In genomic region chr5:69331528-69332445, GRCh38 we compare ENCODE assay signal across 8 cellular contexts. TPM values are rescaled to one million over a fixed set of nuclear protein-coding genes. Genes with fewer than 3 reads are reported as not detected.
DNase-seq lines count a peak whose midpoint lies in the region; ATAC-seq, FAIRE-seq and TF ChIP-seq lines count a peak whose summit lies in the region.

No MANE protein-coding gene starts in this region.

- TF ChIP-seq CTCF in C4-2B (conservative IDR thresholded peaks at IDR 0.05), result no peak
- TF ChIP-seq CTCF in ascending aorta (IDR thresholded peaks at IDR 0.05), result no peak
- TF ChIP-seq CTCF in HepG2 (CRISPR knock-in tag; IDR thresholded peaks at IDR 0.05), result no peak
- no peak for TF ChIP-seq CTCF in upper lobe of left lung (IDR thresholded peaks at IDR 0.05)

- no peaks in the 10 kb centered on the region for H4K20me1 ChIP-seq in HepG2 (ENCODE audit: insufficient read depth, low read length)

- ATAC-seq in HepG2, result peak; percentile 85
- peak in 1 of 2 donors; percentile 45 for ATAC-seq in upper lobe of left lung (ENCODE audit: low FRiP score in 2 of 2)

- H3K36me3 ChIP-seq in KOPT-K1 (ENCODE audit: insufficient read depth, low read length), result no peaks in the 10 kb centered on the region
- H3K36me3 ChIP-seq in ascending aorta, result no peaks in the 10 kb centered on the region
- H3K36me3 ChIP-seq in HepG2 (replicated peaks in 1 of 2; ENCODE audit: control insufficient read depth in 1 of 2, insufficient read depth in 2 of 2, low read length in 2 of 2), result no peaks in the 10 kb centered on the region
- H3K36me3 ChIP-seq in upper lobe of left lung, result no peaks in the 10 kb centered on the region

- TF ChIP-seq EP300 in HepG2 (IDR thresholded peaks at IDR 0.05; ENCODE audit: low read depth in 2 of 2, low read length in 2 of 2) (no peak), HepG2 (CRISPR knock-in tag; IDR thresholded peaks at IDR 0.05; ENCODE audit: borderline replicate concordance) (no peak), upper lobe of left lung (IDR thresholded peaks at IDR 0.05) (no peak)

- POLR2A ChIA-PET in HepG2 (lab: Yijun Ruan, JAX), result interaction anchor here (0.5 to 3.5 kb wide), 13 partner anchors 8 to 289 kb away, joined by 3 to 27 read pairs (median 3); partner anchors contain the start of gene SLC30A5

- H3K27me3 ChIP-seq in ascending aorta (no peaks in the 10 kb centered on the region), HepG2 (ENCODE audit: control insufficient read depth in 1 of 2, insufficient read depth in 2 of 2, low read length in 2 of 2) (no peaks in the 10 kb centered on the region), upper lobe of left lung (no peaks in the 10 kb centered on the region)

- CTCF ChIA-PET in HepG2 (lab: Yijun Ruan, JAX; ENCODE audit: low intra/inter-chr PET ratio, low total read pairs), result no interaction called here

- peak; percentile 70 for FAIRE-seq in HepG2 (lab: Jason Lieb, UNC)

- intact Hi-C loops in ascending aorta (cut with DNase I), result loop anchor here (1.0 to 10.0 kb wide), 6 partner anchors 37 to 237 kb away; partner anchors contain the start of genes AK6, CCNB1, CDK7 and CENPH
- intact Hi-C loops in HepG2 (cut with micrococcal nuclease; ENCODE audit: unreplicated experiment), result loop anchor here (5.0 kb wide), 2 partner anchors 164 to 289 kb away; partner anchors contain the start of gene CCNB1

- no peak for TF ChIP-seq RAD21 in HepG2 (CRISPR knock-in tag; IDR thresholded peaks at IDR 0.05)

- H3K4me1 ChIP-seq in ascending aorta (peaks cover 0 to 9% of the 10 kb centered on the region in 2 donors), HepG2 (ENCODE audit: insufficient read depth, low read length) (peaks cover 51% of the 10 kb centered on the region), upper lobe of left lung (peaks cover 8 to 18% (median 13%) of the 10 kb centered on the region in 4 donors)

- in situ Hi-C loops in HepG2 (cut with HindIII; ENCODE audit: extremely low pct_ligation_motif_present, low pct_unique_long_range_greater_than_20kb), result loop anchor here (10.0 kb wide), 2 partner anchors 57 to 237 kb away; partner anchors contain the start of gene SLC30A5

- H2AFZ ChIP-seq in HepG2 (ENCODE audit: low read length), result no peak overlapping the region

- H3K4me3 ChIP-seq in ascending aorta, result peak overlapping the region; percentile 71 to 80
- peak overlapping the region; percentile 69 to 85 (median 85) for H3K4me3 ChIP-seq in HepG2 (replicated peaks in 1 of 3; ENCODE audit: insufficient read depth in 1 of 3, low read depth in 2 of 3, low read length in 3 of 3)
- H3K4me3 ChIP-seq in upper lobe of left lung, result peak overlapping the region in 3 of 4 donors; percentile 54 to 64 (median 57)

- 21% methylated on average over 11 of the region's 11 CpGs for WGBS in HepG2 (ENCODE audit: low lambda C conversion rate)
- WGBS in upper lobe of left lung, 2 donors, result 45 to 68% methylated on average over 11 of the region's 11 CpGs

- peak; percentile 35 to 81; a peak in 2 of 4 replicates for TF ChIP-seq POLR2A in HepG2 (IDR thresholded peaks at IDR 0.05; ENCODE audit: insufficient read depth in 1 of 2, low read depth in 2 of 2, low read length in 2 of 2)
- TF ChIP-seq POLR2A in upper lobe of left lung (IDR thresholded peaks at IDR 0.05), result no peak

- peak overlapping the region; percentile 97 for H3K4me2 ChIP-seq in HepG2 (ENCODE audit: low read depth, low read length)

- H3K79me2 ChIP-seq in HepG2 (ENCODE audit: insufficient read depth, low read length), result no peaks in the 10 kb centered on the region

- H3K9me3 ChIP-seq in KOPT-K1 (ENCODE audit: insufficient read depth, low read length, poor library complexity, severe bottlenecking), result no peaks in the 10 kb centered on the region
- no peaks in the 10 kb centered on the region for H3K9me3 ChIP-seq in ascending aorta
- no peaks in the 10 kb centered on the region for H3K9me3 ChIP-seq in HepG2 (ENCODE audit: low read length)
- no peaks in the 10 kb centered on the region for H3K9me3 ChIP-seq in upper lobe of left lung

- BruUV-seq in HepG2 (replicated peaks; lab: Mats Ljungman, UMichigan), result TSS peak; percentile 93

- DNase-seq in ascending aorta (ENCODE audit: low spot score in 2 of 2) (no peak), HepG2 (ENCODE audit: low spot score) (peak; percentile 86), upper lobe of left lung (peak in 1 of 2 donors; percentile 59), middle frontal gyrus (ENCODE audit: extremely low spot score, low spot score) (no peak), NCI-H1092 treated with DMSO at 0.1 percent for 48 hours (lab: John Stamatoyannopoulos, UW) (no peak), GF-D8 (lab: John Stamatoyannopoulos, UW) (no peak)

- H3K9ac ChIP-seq in HepG2 (ENCODE audit: insufficient read depth, low read depth, low read length), result peak overlapping the region; percentile 84

- peak overlapping the region; percentile 93 for H3K27ac ChIP-seq in C4-2B
- peak overlapping the region; percentile 78 for H3K27ac ChIP-seq in KOPT-K1 (ENCODE audit: low read depth, low read length, poor library complexity, severe bottlenecking)
- H3K27ac ChIP-seq in ascending aorta, result peak overlapping the region; percentile 57 to 68
- peak overlapping the region; percentile 90 for H3K27ac ChIP-seq in HepG2 (ENCODE audit: extremely low read length, insufficient read depth, low read length)
- H3K27ac ChIP-seq in upper lobe of left lung, result peak overlapping the region; percentile 65 to 84 (median 78)

RNA-seq across cellular contexts. Expression of gene CCDC125, which starts 0.8 kb away (rescaled TPM):
- total RNA-seq in ascending aorta, result 5.2 TPM
- total RNA-seq in HepG2 (2016; rRNA removed; fragmentation: Illumina TruSeq; extraction: Trizol), result 7.5 and 12.4 TPM in 2 replicates
- 6.2 and 6.8 TPM in 2 replicates for total RNA-seq in HepG2 (2016; cell fraction: cytosol; rRNA removed; fragmentation: Illumina TruSeq; extraction: Trizol; ENCODE audit: low read depth)
- total RNA-seq in HepG2 (2016; cell fraction: insoluble cytoplasmic fraction; rRNA removed; fragmentation: Illumina TruSeq; extraction: Trizol), result 8.2 and 10.5 TPM in 2 replicates
- total RNA-seq in HepG2 (2016; cell fraction: membrane; rRNA removed; fragmentation: Illumina TruSeq; extraction: Trizol), result 5.3 and 5.8 TPM in 2 replicates
- total RNA-seq in HepG2 (2016; cell fraction: nucleus; rRNA removed; fragmentation: Illumina TruSeq; extraction: Trizol), result 5.4 and 7.7 TPM in 2 replicates
- polyA plus RNA-seq in HepG2 (2011; rRNA removed), result 3.6 and 5.3 TPM in 2 replicates
- 1.7 and 2.2 TPM in 2 replicates for polyA plus RNA-seq in HepG2 (2011; cell fraction: cytosol; rRNA removed)
- 4.8 and 5.1 TPM in 2 replicates for polyA plus RNA-seq in HepG2 (2011; cell fraction: nucleus; rRNA removed)
- 4.0 and 7.1 TPM in 2 replicates for polyA plus RNA-seq in HepG2 (2012)
- 0.85 and 1.3 TPM in 2 replicates for polyA plus RNA-seq in HepG2 (2016; cell fraction: cytosol; fragmentation: Illumina TruSeq; extraction: Trizol; ENCODE audit: low read depth)
- polyA plus RNA-seq in HepG2 (2016; cell fraction: insoluble cytoplasmic fraction; fragmentation: Illumina TruSeq; extraction: Trizol; ENCODE audit: low read depth), result 8.6 and 9.1 TPM in 2 replicates
- polyA plus RNA-seq in HepG2 (2016; cell fraction: membrane; fragmentation: Illumina TruSeq; extraction: Trizol; ENCODE audit: low read depth), result 2.4 and 2.7 TPM in 2 replicates
- polyA plus RNA-seq in HepG2 (2016; cell fraction: nucleus; fragmentation: Illumina TruSeq; extraction: Trizol; ENCODE audit: insufficient read depth, low read depth), result 9.9 and 11.3 TPM in 2 replicates
- polyA minus RNA-seq in HepG2 (2011; rRNA and poly(A)+ RNA removed; ENCODE audit: low replicate concordance), result 1.7 and 4.1 TPM in 2 replicates
- polyA minus RNA-seq in HepG2 (2011; cell fraction: cytosol; rRNA and poly(A)+ RNA removed), result 4.3 and 5.8 TPM in 2 replicates
- polyA minus RNA-seq in HepG2 (2011; cell fraction: nucleus; rRNA and poly(A)+ RNA removed), result 8.6 and 14.5 TPM in 2 replicates
- total RNA-seq in upper lobe of left lung, result 10 to 100 TPM in 3 of 6 donors, 1 to 10 TPM in 3; 5.2 to 21.3 (median 11.3) TPM

RNA-seq across cellular contexts. Expression of gene AK6, which starts 37.5 kb away (rescaled TPM):
- total RNA-seq in ascending aorta (3.9 TPM), HepG2 (2016; rRNA removed; fragmentation: Illumina TruSeq; extraction: Trizol) (77.2 and 123 TPM in 2 replicates), upper lobe of left lung (10 to 100 TPM in 4 of 6 donors, 1 to 10 TPM in 2; 7.2 to 31.8 (median 18.2) TPM)
- 19.9 and 26.6 TPM in 2 replicates for total RNA-seq in HepG2 (2016; cell fraction: cytosol; rRNA removed; fragmentation: Illumina TruSeq; extraction: Trizol; ENCODE audit: low read depth)
- 86.9 and 113 TPM in 2 replicates for total RNA-seq in HepG2 (2016; cell fraction: insoluble cytoplasmic fraction; rRNA removed; fragmentation: Illumina TruSeq; extraction: Trizol)
- total RNA-seq in HepG2 (2016; cell fraction: membrane; rRNA removed; fragmentation: Illumina TruSeq; extraction: Trizol), result 29.6 and 39.6 TPM in 2 replicates
- total RNA-seq in HepG2 (2016; cell fraction: nucleus; rRNA removed; fragmentation: Illumina TruSeq; extraction: Trizol), result 30.1 and 40.3 TPM in 2 replicates
- polyA plus RNA-seq in HepG2 (2011; rRNA removed), result 23.9 and 31.1 TPM in 2 replicates
- polyA plus RNA-seq in HepG2 (2011; cell fraction: cytosol; rRNA removed), result 7.2 and 13.4 TPM in 2 replicates
- polyA plus RNA-seq in HepG2 (2011; cell fraction: nucleus; rRNA removed), result 5.2 and 7.5 TPM in 2 replicates
- polyA plus RNA-seq in HepG2 (2012), result 58.7 and 68.0 TPM in 2 replicates
- polyA plus RNA-seq in HepG2 (2016; cell fraction: cytosol; fragmentation: Illumina TruSeq; extraction: Trizol; ENCODE audit: low read depth), result 27.2 and 28.8 TPM in 2 replicates
- polyA plus RNA-seq in HepG2 (2016; cell fraction: insoluble cytoplasmic fraction; fragmentation: Illumina TruSeq; extraction: Trizol; ENCODE audit: low read depth), result 115 and 135 TPM in 2 replicates
- 30.4 and 34.6 TPM in 2 replicates for polyA plus RNA-seq in HepG2 (2016; cell fraction: membrane; fragmentation: Illumina TruSeq; extraction: Trizol; ENCODE audit: low read depth)
- 58.3 and 67.4 TPM in 2 replicates for polyA plus RNA-seq in HepG2 (2016; cell fraction: nucleus; fragmentation: Illumina TruSeq; extraction: Trizol; ENCODE audit: insufficient read depth, low read depth)
- polyA minus RNA-seq in HepG2 (2011; rRNA and poly(A)+ RNA removed; ENCODE audit: low replicate concordance), result 1.1 and 3.2 TPM in 2 replicates
- 8.1 and 9.9 TPM in 2 replicates for polyA minus RNA-seq in HepG2 (2011; cell fraction: cytosol; rRNA and poly(A)+ RNA removed)
- 8.4 and 11.6 TPM in 2 replicates for polyA minus RNA-seq in HepG2 (2011; cell fraction: nucleus; rRNA and poly(A)+ RNA removed)

RNA-seq across cellular contexts. Expression of gene TAF9, which starts 37.5 kb away (rescaled TPM):
- total RNA-seq in ascending aorta (6.3 TPM), HepG2 (2016; rRNA removed; fragmentation: Illumina TruSeq; extraction: Trizol) (113 and 158 TPM in 2 replicates), upper lobe of left lung (10 to 100 TPM; 25.9 to 59.7 (median 38.2) TPM)
- 89.1 and 123 TPM in 2 replicates for total RNA-seq in HepG2 (2016; cell fraction: cytosol; rRNA removed; fragmentation: Illumina TruSeq; extraction: Trizol; ENCODE audit: low read depth)
- total RNA-seq in HepG2 (2016; cell fraction: insoluble cytoplasmic fraction; rRNA removed; fragmentation: Illumina TruSeq; extraction: Trizol), result 117 and 158 TPM in 2 replicates
- total RNA-seq in HepG2 (2016; cell fraction: membrane; rRNA removed; fragmentation: Illumina TruSeq; extraction: Trizol), result 138 and 162 TPM in 2 replicates
- total RNA-seq in HepG2 (2016; cell fraction: nucleus; rRNA removed; fragmentation: Illumina TruSeq; extraction: Trizol), result 53.5 and 61.0 TPM in 2 replicates
- polyA plus RNA-seq in HepG2 (2011; rRNA removed), result 163 and 218 TPM in 2 replicates
- polyA plus RNA-seq in HepG2 (2011; cell fraction: cytosol; rRNA removed), result 120 and 161 TPM in 2 replicates
- 61.6 and 88.4 TPM in 2 replicates for polyA plus RNA-seq in HepG2 (2011; cell fraction: nucleus; rRNA removed)
- polyA plus RNA-seq in HepG2 (2012), result 126 and 134 TPM in 2 replicates
- polyA plus RNA-seq in HepG2 (2016; cell fraction: cytosol; fragmentation: Illumina TruSeq; extraction: Trizol; ENCODE audit: low read depth), result 140 and 201 TPM in 2 replicates
- 215 and 221 TPM in 2 replicates for polyA plus RNA-seq in HepG2 (2016; cell fraction: insoluble cytoplasmic fraction; fragmentation: Illumina TruSeq; extraction: Trizol; ENCODE audit: low read depth)
- polyA plus RNA-seq in HepG2 (2016; cell fraction: membrane; fragmentation: Illumina TruSeq; extraction: Trizol; ENCODE audit: low read depth), result 169 and 209 TPM in 2 replicates
- 106 and 107 TPM in 2 replicates for polyA plus RNA-seq in HepG2 (2016; cell fraction: nucleus; fragmentation: Illumina TruSeq; extraction: Trizol; ENCODE audit: insufficient read depth, low read depth)
- polyA minus RNA-seq in HepG2 (2011; rRNA and poly(A)+ RNA removed; ENCODE audit: low replicate concordance), result 35.6 and 91.9 TPM in 2 replicates
- polyA minus RNA-seq in HepG2 (2011; cell fraction: cytosol; rRNA and poly(A)+ RNA removed), result 50.7 and 61.5 TPM in 2 replicates
- polyA minus RNA-seq in HepG2 (2011; cell fraction: nucleus; rRNA and poly(A)+ RNA removed), result 67.7 and 76.2 TPM in 2 replicates

RNA-seq across cellular contexts. Expression of gene RAD17, which starts 37.8 kb away (rescaled TPM):
- 24.4 TPM for total RNA-seq in ascending aorta
- total RNA-seq in HepG2 (2016; rRNA removed; fragmentation: Illumina TruSeq; extraction: Trizol), result 25.9 and 29.8 TPM in 2 replicates
- 9.4 and 11.1 TPM in 2 replicates for total RNA-seq in HepG2 (2016; cell fraction: cytosol; rRNA removed; fragmentation: Illumina TruSeq; extraction: Trizol; ENCODE audit: low read depth)
- total RNA-seq in HepG2 (2016; cell fraction: insoluble cytoplasmic fraction; rRNA removed; fragmentation: Illumina TruSeq; extraction: Trizol), result 25.6 and 26.4 TPM in 2 replicates
- 23.9 and 26.0 TPM in 2 replicates for total RNA-seq in HepG2 (2016; cell fraction: membrane; rRNA removed; fragmentation: Illumina TruSeq; extraction: Trizol)
- total RNA-seq in HepG2 (2016; cell fraction: nucleus; rRNA removed; fragmentation: Illumina TruSeq; extraction: Trizol), result 27.9 and 35.1 TPM in 2 replicates
- polyA plus RNA-seq in HepG2 (2011; rRNA removed), result 23.7 and 24.0 TPM in 2 replicates
- 8.5 and 9.4 TPM in 2 replicates for polyA plus RNA-seq in HepG2 (2011; cell fraction: cytosol; rRNA removed)
- polyA plus RNA-seq in HepG2 (2011; cell fraction: nucleus; rRNA removed), result 22.9 and 25.3 TPM in 2 replicates
- polyA plus RNA-seq in HepG2 (2012), result 15.5 and 20.1 TPM in 2 replicates
- 4.9 and 6.9 TPM in 2 replicates for polyA plus RNA-seq in HepG2 (2016; cell fraction: cytosol; fragmentation: Illumina TruSeq; extraction: Trizol; ENCODE audit: low read depth)
- 25.8 and 28.2 TPM in 2 replicates for polyA plus RNA-seq in HepG2 (2016; cell fraction: insoluble cytoplasmic fraction; fragmentation: Illumina TruSeq; extraction: Trizol; ENCODE audit: low read depth)
- polyA plus RNA-seq in HepG2 (2016; cell fraction: membrane; fragmentation: Illumina TruSeq; extraction: Trizol; ENCODE audit: low read depth), result 14.6 and 15.5 TPM in 2 replicates
- polyA plus RNA-seq in HepG2 (2016; cell fraction: nucleus; fragmentation: Illumina TruSeq; extraction: Trizol; ENCODE audit: insufficient read depth, low read depth), result 41.9 and 44.3 TPM in 2 replicates
- polyA minus RNA-seq in HepG2 (2011; rRNA and poly(A)+ RNA removed; ENCODE audit: low replicate concordance), result 34.2 and 35.8 TPM in 2 replicates
- 9.0 and 12.0 TPM in 2 replicates for polyA minus RNA-seq in HepG2 (2011; cell fraction: cytosol; rRNA and poly(A)+ RNA removed)
- 56.1 and 59.7 TPM in 2 replicates for polyA minus RNA-seq in HepG2 (2011; cell fraction: nucleus; rRNA and poly(A)+ RNA removed)
- 10 to 100 TPM; 15.2 to 27.2 (median 17.9) TPM for total RNA-seq in upper lobe of left lung

Comparison
In these comparisons a context has a peak if more than half of its experiments do, and no peak if none do; other contexts are left out.
1. POLR2A ChIP-seq: peak in HepG2 (2 of 2); none in upper lobe of left lung (0 of 4).
2. Peak in every context shown above with its lines, with median percentiles within 50 percentile points of each other: H3K27ac ChIP-seq and H3K4me3 ChIP-seq.